In genomic region chr12:124568431-124569374, GRCh38 we compare ENCODE assay signal across 8 cellular contexts. TPM values are rescaled to one million over a fixed set of nuclear protein-coding genes. Genes with fewer than 3 reads are reported as not detected.
DNase-seq lines count a peak whose midpoint lies in the region; ATAC-seq and TF ChIP-seq lines count a peak whose summit lies in the region.

No MANE protein-coding gene starts in this region.

- peak overlapping the region; percentile 87 to 90 for H3K27ac ChIP-seq in right atrium auricular region

- peak overlapping the region in 1 of 2 donors; percentile 97 for H3K4me3 ChIP-seq in right atrium auricular region

- no peaks in the 10 kb centered on the region for H3K36me3 ChIP-seq in right atrium auricular region

- TF ChIP-seq CTCF in right atrium auricular region (IDR thresholded peaks at IDR 0.05): peak in 1 of 2 donors; percentile 72

- intact Hi-C loops in posterior cingulate gyrus (cut with DNase I): loop anchor here (1.0 to 10.0 kb wide), 3 partner anchors 111 to 199 kb away; no protein-coding TSS in a partner anchor

- DNase-seq in Caki2 (ENCODE audit: low read depth) (peak; percentile 45), NCI-H446 treated with DMSO at 0.1 percent for 48 hours (lab: John Stamatoyannopoulos, UW) (peak; percentile 93), amniotic stem cell (lab: John Stamatoyannopoulos, UW) (peak; percentile 43), right atrium auricular region (ENCODE audit: low spot score) (peak; percentile 79), posterior cingulate gyrus (peak in 9 of 10 donors; percentile 31 to 93 (median 63)), activated gamma-delta T cell (lab: John Stamatoyannopoulos, UW) (no peak)

- H3K9me3 ChIP-seq in right atrium auricular region: no peaks in the 10 kb centered on the region

- H3K4me1 ChIP-seq in right atrium auricular region: peaks cover 0 to 45% of the 10 kb centered on the region in 2 donors

- in situ Hi-C loops in Caki2 (cut with HindIII; ENCODE audit: low pct_unique_long_range_greater_than_20kb, low sequenced_read_pairs): no loop called here

- H3K27me3 ChIP-seq in right atrium auricular region: no peaks in the 10 kb centered on the region

- ATAC-seq in GM21390 (IDR thresholded peaks at IDR 0.05; ENCODE audit: unreplicated experiment) (peak; percentile 28), GM21360 (IDR thresholded peaks at IDR 0.05; ENCODE audit: unreplicated experiment) (no peak)

RNA-seq across cellular contexts. Expression of gene NCOR2, which starts 1.3 kb away (rescaled TPM):
- total RNA-seq in Caki2 (2014; rRNA removed; shearing (Covaris generic); ENCODE audit: low replicate concordance): 2.7 and 12.9 TPM in 2 replicates
- total RNA-seq in right atrium auricular region: 100 to 1,000 TPM in 1 of 2 donors, 10 to 100 TPM in 1; 62.9 to 104 TPM
